In genomic region chr6:142236686-142237085, GRCh38 we compare ENCODE assay signal across 23 cellular contexts.
"Had no signal": no experiment of that assay in that cellular context is flagged by ENCODE, and none has a peak within 500 bp of the region (broad histone marks: within the 10 kb centered on the region; RNA-seq: fewer than 3 reads in every experiment).

No MANE protein-coding gene starts in this region.

- H3K27ac ChIP-seq: colonic mucosa, gastroesophageal sphincter, ovary, stomach, thoracic aorta, transverse colon had no signal

- H3K4me3 ChIP-seq: colonic mucosa, gastroesophageal sphincter, mucosa of descending colon, ovary, stomach, thoracic aorta, transverse colon had no signal

- H3K36me3 Mint-ChIP-seq: naive thymus-derived CD8-positive, alpha-beta T cell had no signal

- H3K9me3 Mint-ChIP-seq: endodermal cell; naive thymus-derived CD8-positive, alpha-beta T cell; neural crest cell had no signal

- H3K27ac Mint-ChIP-seq: endodermal cell; naive thymus-derived CD8-positive, alpha-beta T cell; progenitor cell of endocrine pancreas had no signal

- H3K27me3 Mint-ChIP-seq: progenitor cell of endocrine pancreas had no signal

- H3K36me3 ChIP-seq: colonic mucosa, gastroesophageal sphincter, ovary, stomach, thoracic aorta, transverse colon had no signal

- H3K27me3 ChIP-seq: colonic mucosa, ovary, stomach, transverse colon had no signal

- H3K4me3 Mint-ChIP-seq: endodermal cell; naive thymus-derived CD8-positive, alpha-beta T cell; neural crest cell had no signal

- ATAC-seq: gastroesophageal sphincter; left lobe of liver; mucosa of descending colon; naive thymus-derived CD8-positive, alpha-beta T cell; right cardiac atrium had no signal

- H3K4me1 ChIP-seq: colonic mucosa, gastroesophageal sphincter, transverse colon had no signal

- DNase-seq: colonic mucosa; dermis blood vessel endothelial cell; effector CD4-positive, alpha-beta T cell; endodermal cell; erythroblast; glutamatergic neuron; mammary epithelial cell; mucosa of descending colon; naive thymus-derived CD8-positive, alpha-beta T cell; nucleus accumbens; ovary; right cardiac atrium; small intestine; stimulated activated CD4-positive, alpha-beta T cell treated with anti-CD3 and anti-CD28 coated beads, Interleukin-12 subunit alpha, Interleukin-12 subunit beta, amount 100 ng/mL, for 4 hours; stimulated activated naive CD4-positive, alpha-beta T cell; stomach; substantia nigra; transverse colon had no signal

- H3K9me3 ChIP-seq: colonic mucosa, gastroesophageal sphincter, mucosa of descending colon, ovary, stomach, thoracic aorta, transverse colon had no signal
